In the genomic region with DNA sequence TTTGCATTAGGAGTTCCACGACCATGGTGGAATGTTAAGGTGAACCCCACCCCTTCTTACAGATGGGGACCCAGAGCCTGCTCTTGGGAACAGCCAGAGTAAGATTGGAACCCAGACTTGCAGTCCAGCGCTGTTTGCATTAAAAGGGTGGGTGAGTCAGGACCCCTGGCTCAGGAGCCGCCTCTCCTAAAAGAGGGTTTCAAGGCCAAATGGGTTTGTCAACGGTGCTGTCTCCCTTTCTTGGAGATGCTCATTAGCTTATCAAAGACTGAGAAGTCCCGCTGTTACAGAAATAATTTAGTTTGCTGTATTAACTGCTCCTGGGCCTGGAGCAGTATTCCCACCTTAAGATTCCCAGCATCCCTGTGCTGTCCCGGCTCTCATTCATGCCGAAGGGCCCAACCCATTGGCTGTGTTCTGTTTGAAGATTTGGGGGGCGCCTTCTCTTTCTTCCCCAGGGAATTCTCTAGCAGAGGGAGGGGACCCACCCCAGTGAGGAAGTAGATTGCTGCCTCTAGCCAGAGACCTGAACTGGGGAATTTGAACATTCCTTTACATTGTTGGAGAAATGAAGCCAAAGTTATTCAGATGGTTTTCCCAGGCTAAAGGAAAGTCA, we compare ENCODE assay signal across 9 cellular contexts. TPM values are rescaled to one million over a fixed set of nuclear protein-coding genes. Genes with fewer than 3 reads are reported as not detected.
A peak's percentile ranks its signal among the peaks of the same experiment; 100 is the strongest.
DNase-seq lines count a peak whose midpoint lies in the region; ATAC-seq and TF ChIP-seq lines count a peak whose summit lies in the region.
"Had no signal": no experiment of that assay in that cellular context is flagged by ENCODE, and none has a peak within 500 bp of the region (broad histone marks: within the 10 kb centered on the region; RNA-seq: fewer than 3 reads in every experiment).

No MANE protein-coding gene starts in this region.

- H3K4me2 ChIP-seq in PC-9 (peak overlapping the region; percentile 86), neural progenitor cell (peak overlapping the region; percentile 87)

- BruUV-seq in PC-9 (replicated peaks; lab: Mats Ljungman, UMichigan) = no TSS peak

- WGBS in endodermal cell (ENCODE audit: insufficient coverage in 1 of 2, insufficient read length in 1 of 2), 2 experiments = 39 to 41% methylated on average over 4 to 8 of the region's 8 CpGs
- 74 to 90% methylated on average over 8 of the region's 8 CpGs for WGBS in body of pancreas, 2 donors

- H2AFZ ChIP-seq in PC-9 = no peak overlapping the region
- H2AFZ ChIP-seq in neural progenitor cell (replicated peaks) = peak overlapping the region; percentile 73

- no peak for TF ChIP-seq POLR2A in body of pancreas (IDR thresholded peaks at IDR 0.05)

- no peaks in the 10 kb centered on the region for H4K20me1 ChIP-seq in PC-9 (ENCODE audit: insufficient read depth)
- peaks cover 14% of the 10 kb centered on the region for H4K20me1 ChIP-seq in neural progenitor cell (ENCODE audit: low read depth)

- H3K27ac Mint-ChIP-seq in endodermal cell (peak overlapping the region; percentile 97), neural progenitor cell (no peak overlapping the region)

- H3K4me3 ChIP-seq in BJ (ENCODE audit: low read depth, low read length) (peak overlapping the region; percentile 71), PC-9 (peak overlapping the region; percentile 67), endodermal cell (ENCODE audit: low read length) (peak overlapping the region; percentile 78), neural progenitor cell (peak overlapping the region; percentile 58), body of pancreas (no peak overlapping the region)

- CTCF ChIA-PET in BJ (lab: Yijun Ruan, JAX) = interaction anchor here (1.0 to 20.3 kb wide), 4 partner anchors 14 to 29 kb away, joined by 3 to 517 read pairs (median 7); a partner anchor contains a TSS
- CTCF ChIA-PET in PC-9 (lab: Charles Lee) = interaction anchor here (0.6 kb wide), 1 partner anchor 12 kb away, joined by 26 read pairs; no protein-coding TSS in a partner anchor

- intact Hi-C loops in PC-9 (cut with micrococcal nuclease; ENCODE audit: unreplicated experiment) = loop anchor here (10.0 kb wide), 1 partner anchor 311 kb away; a partner anchor contains a TSS
- intact Hi-C loops in body of pancreas (cut with DNase I) = no loop called here

- H3K27me3 ChIP-seq in BJ (ENCODE audit: control insufficient read depth, insufficient read depth, low read length) = no peaks in the 10 kb centered on the region
- H3K27me3 ChIP-seq in PC-9 (ENCODE audit: insufficient read depth, low read depth) = no peaks in the 10 kb centered on the region
- no peaks in the 10 kb centered on the region for H3K27me3 ChIP-seq in endodermal cell (ENCODE audit: control insufficient read depth, insufficient read depth, low read length, poor library complexity, severe bottlenecking)
- no peaks in the 10 kb centered on the region for H3K27me3 ChIP-seq in neural progenitor cell
- H3K27me3 ChIP-seq in body of pancreas = no peaks in the 10 kb centered on the region

- peaks cover 44% of the 10 kb centered on the region for H3K79me2 ChIP-seq in PC-9 (ENCODE audit: low read depth)
- peaks cover 26% of the 10 kb centered on the region for H3K79me2 ChIP-seq in neural progenitor cell (ENCODE audit: low read depth)

- peaks cover 46% of the 10 kb centered on the region for H3K4me1 ChIP-seq in PC-9 (replicated peaks; ENCODE audit: insufficient read depth)
- H3K4me1 ChIP-seq in endodermal cell (ENCODE audit: control insufficient read depth, insufficient read depth, low read length) = peaks cover 9% of the 10 kb centered on the region
- H3K4me1 ChIP-seq in neural progenitor cell = peaks cover 47% of the 10 kb centered on the region
- peaks cover 42% of the 10 kb centered on the region for H3K4me1 ChIP-seq in body of pancreas

- POLR2A ChIA-PET in BJ (lab: Charles Lee) = interaction anchor here (0.5 to 1.4 kb wide), 4 partner anchors 9 to 92 kb away, joined by 3 to 15 read pairs (median 7); no protein-coding TSS in a partner anchor
- POLR2A ChIA-PET in PC-9 (lab: Charles Lee; ENCODE audit: unreplicated experiment) = interaction anchor here (0.6 kb wide), 1 partner anchor 29 kb away, joined by 3 read pairs; no protein-coding TSS in a partner anchor

- H3K9me3 ChIP-seq in PC-9 (ENCODE audit: insufficient read depth, low read depth) (no peaks in the 10 kb centered on the region), endodermal cell (ENCODE audit: control insufficient read depth, low read length) (no peaks in the 10 kb centered on the region), neural progenitor cell (ENCODE audit: low read depth) (no peaks in the 10 kb centered on the region), body of pancreas (no peaks in the 10 kb centered on the region)

- no peak overlapping the region for H3K9ac ChIP-seq in endodermal cell (ENCODE audit: extremely low read depth, low read length, poor library complexity, severe bottlenecking)
- H3K9ac ChIP-seq in neural progenitor cell = no peak overlapping the region

- H3K27ac ChIP-seq in PC-9 (peak overlapping the region; percentile 54; the same call in 1 of the 2 replicates), endodermal cell (ENCODE audit: low read depth, low read length) (no peak overlapping the region), neural progenitor cell (no peak overlapping the region), body of pancreas (peak overlapping the region in 2 of 4 donors; percentile 86)

- H3K36me3 Mint-ChIP-seq in endodermal cell (ENCODE audit: low read depth) (peaks cover 31% of the 10 kb centered on the region), neural progenitor cell (peaks cover 1% of the 10 kb centered on the region)

- H3K4me1 Mint-ChIP-seq in endodermal cell (peaks cover 43% of the 10 kb centered on the region), neural progenitor cell (peaks cover 45% of the 10 kb centered on the region)

- H3K27me3 Mint-ChIP-seq in endodermal cell (ENCODE audit: insufficient read depth) = peaks cover 2% of the 10 kb centered on the region
- peaks cover 3% of the 10 kb centered on the region for H3K27me3 Mint-ChIP-seq in neural progenitor cell (ENCODE audit: insufficient read depth, low read depth)

- ATAC-seq in body of pancreas = no peak

- H3K9me2 ChIP-seq in PC-9 (ENCODE audit: insufficient read depth) = no peaks in the 10 kb centered on the region

- H3K4me3 Mint-ChIP-seq in endodermal cell (peak overlapping the region; percentile 87), neural progenitor cell (peak overlapping the region; percentile 98)

- H3K9me3 Mint-ChIP-seq in endodermal cell (no peaks in the 10 kb centered on the region), neural progenitor cell (no peaks in the 10 kb centered on the region)

- H3F3A ChIP-seq in PC-9 (ENCODE audit: insufficient read depth, low read depth) (peaks cover 20% of the 10 kb centered on the region), neural progenitor cell (ENCODE audit: low read depth) (peaks cover 53% of the 10 kb centered on the region)

- H3K36me3 ChIP-seq in BJ (ENCODE audit: control insufficient read depth, insufficient read depth, low read length) (peaks cover 8% of the 10 kb centered on the region), PC-9 (ENCODE audit: low read depth) (no peaks in the 10 kb centered on the region), endodermal cell (ENCODE audit: control insufficient read depth, insufficient read depth, low read length) (peaks cover 27% of the 10 kb centered on the region), neural progenitor cell (no peaks in the 10 kb centered on the region), body of pancreas (replicated peaks in 1 of 2; ENCODE audit: insufficient read depth in 1 of 2, low read depth in 2 of 2) (no peaks in the 10 kb centered on the region)

- no peak for TF ChIP-seq CTCF in BJ (IDR thresholded peaks at IDR 0.05; ENCODE audit: insufficient read depth, low read depth, low read length)
- no peak for TF ChIP-seq CTCF in PC-9 (conservative IDR thresholded peaks at IDR 0.05)
- TF ChIP-seq CTCF in endodermal cell (conservative IDR thresholded peaks at IDR 0.05) = no peak
- TF ChIP-seq CTCF in neural progenitor cell (IDR thresholded peaks at IDR 0.05) = no peak
- TF ChIP-seq CTCF in body of pancreas (IDR thresholded peaks at IDR 0.05) = no peak

- DNase-seq in BJ (ENCODE audit: low read depth) (no peak), PC-9 (no peak), endodermal cell (peak; percentile 73), neural progenitor cell (ENCODE audit: low spot score) (peak; percentile 25), cerebellum (ENCODE audit: low spot score) (no peak), body of pancreas (no peak), DMS 273 treated with DMSO at 0.1 percent for 48 hours (lab: John Stamatoyannopoulos, UW) (no peak), D341Med (ENCODE audit: low spot score) (no peak)
- DNase-seq: effector CD4-positive, alpha-beta T cell had no signal

RNA-seq across cellular contexts. Expression of a gene that starts 1.8 kb away (rescaled TPM):
- polyA plus RNA-seq in BJ (2011; rRNA removed) = 63.9 and 79.4 TPM in 2 replicates
- polyA minus RNA-seq in BJ (2011; rRNA and poly(A)+ RNA removed) = 39.7 and 44.7 TPM in 2 replicates
- 33.1 and 40.1 TPM in 2 replicates for total RNA-seq in PC-9 (2021)
- 10 to 100 TPM; 44.3 to 47.9 TPM for total RNA-seq in endodermal cell
- polyA plus RNA-seq in endodermal cell (2013, experiment 1 of 2) = 33.1 TPM
- 31.4 TPM for polyA plus RNA-seq in endodermal cell (2013, experiment 2 of 2)
- 7.1 and 21.9 TPM in 2 replicates for total RNA-seq in neural progenitor cell (ENCODE audit: low replicate concordance)
- 3.6 TPM for total RNA-seq in cerebellum
- 1 to 10 TPM; 4.3 to 6.5 TPM for total RNA-seq in body of pancreas

RNA-seq across cellular contexts. Expression of a gene that starts 21.6 kb away (rescaled TPM):
- polyA plus RNA-seq in BJ (2011; rRNA removed) = 16.1 and 22.9 TPM in 2 replicates
- 9.2 and 13.4 TPM in 2 replicates for polyA minus RNA-seq in BJ (2011; rRNA and poly(A)+ RNA removed)
- total RNA-seq in PC-9 (2021) (21.6 and 24.7 TPM in 2 replicates), endodermal cell (10 to 100 TPM; 33.5 to 36.3 TPM), neural progenitor cell (ENCODE audit: low replicate concordance) (13.7 and 28.6 TPM in 2 replicates), cerebellum (38.5 TPM), body of pancreas (10 to 100 TPM; 14.8 to 32.6 TPM)
- 22.3 TPM for polyA plus RNA-seq in endodermal cell (2013, experiment 1 of 2)
- 17.6 TPM for polyA plus RNA-seq in endodermal cell (2013, experiment 2 of 2)

RNA-seq across cellular contexts. Expression of a gene that starts 28.3 kb away (rescaled TPM):
- polyA plus RNA-seq in BJ (2011; rRNA removed) = 32.4 and 32.7 TPM in 2 replicates
- polyA minus RNA-seq in BJ (2011; rRNA and poly(A)+ RNA removed) = 12.8 and 22.2 TPM in 2 replicates
- total RNA-seq in PC-9 (2021) (20.5 and 22.4 TPM in 2 replicates), endodermal cell (1 to 10 TPM; 3.9 to 4.3 TPM), neural progenitor cell (ENCODE audit: low replicate concordance) (2.6 and 5.8 TPM in 2 replicates), cerebellum (1.3 TPM), body of pancreas (10 to 100 TPM in 1 of 2 donors, 1 to 10 TPM in 1; 5.7 to 14.8 TPM)
- polyA plus RNA-seq in endodermal cell (2013, experiment 1 of 2) = 2.7 TPM
- 2.7 TPM for polyA plus RNA-seq in endodermal cell (2013, experiment 2 of 2)

RNA-seq across cellular contexts. Expression of a gene that starts 56.4 kb away (rescaled TPM):
- not detected in 2 replicates for polyA plus RNA-seq in BJ (2011; rRNA removed)
- not detected in 2 replicates for polyA minus RNA-seq in BJ (2011; rRNA and poly(A)+ RNA removed)
- total RNA-seq in PC-9 (2021) (not detected in 2 replicates), endodermal cell (1 to 10 TPM; 1.8 to 2.3 TPM), neural progenitor cell (ENCODE audit: low replicate concordance) (not detected in 2 replicates), cerebellum (1.5 TPM), body of pancreas (100 to 1,000 TPM; 163 to 226 TPM)
- polyA plus RNA-seq in endodermal cell (2013, experiment 1 of 2) = 1.2 TPM
- 0.95 TPM for polyA plus RNA-seq in endodermal cell (2013, experiment 2 of 2)

Comparison
In these comparisons a context has a peak if more than half of its experiments do, and no peak if none do; other contexts are left out.
1. DNase-seq: peak in endodermal cell (single experiment) and neural progenitor cell (single experiment); none in BJ (single experiment), PC-9 (0 of 2), cerebellum (single experiment), body of pancreas (0 of 4), DMS 273 treated with DMSO at 0.1 percent for 48 hours (single experiment) and D341Med (single experiment).
2. H3K4me3 ChIP-seq: peak in BJ (single experiment), PC-9 (single experiment), endodermal cell (single experiment) and neural progenitor cell (single experiment); none in body of pancreas (0 of 2).